Comparison of ENCODE assay signal across 8 cellular contexts in genomic region chr10:22022257-22023051, GRCh38.
DNase-seq lines count a peak whose midpoint lies in the region; ATAC-seq and TF ChIP-seq lines count a peak whose summit lies in the region.

No MANE protein-coding gene starts in this region.

- peak; percentile 60 for ATAC-seq in HG03280 (IDR thresholded peaks at IDR 0.05; ENCODE audit: unreplicated experiment)
- peak; percentile 89 to 90 for ATAC-seq in activated CD4-positive, CD25-positive, alpha-beta regulatory T cell treated with anti-CD3 and anti-CD28 coated beads, Interleukin-2, amount 50 U/mL, for 24 hours

- POLR2A ChIA-PET in HEK293T (lab: Yijun Ruan, JAX): no interaction called here

- intact Hi-C loops in head of caudate nucleus (cut with DNase I): no loop called here

- peak; percentile 21 for DNase-seq in effector CD8-positive, alpha-beta T cell (lab: John Stamatoyannopoulos, UW)
- peak; percentile 55 for DNase-seq in stimulated activated CD4-positive, alpha-beta T cell treated with anti-CD3 and anti-CD28 coated beads, Interleukin-4, amount 100 ng/mL, for 1 hour
- DNase-seq in COLO668 (lab: John Stamatoyannopoulos, UW; ENCODE audit: unreplicated experiment) (no peak), hepatic stellate cell (ENCODE audit: low spot score) (no peak), HEK293T (ENCODE audit: extremely low spot score) (no peak), head of caudate nucleus (no peak)

- CTCF ChIA-PET in HEK293T (lab: Yijun Ruan, JAX): interaction anchor here (0.7 kb wide), 1 partner anchor 19 kb away, joined by 3 read pairs; the partner anchor contains the start of gene DNAJC1

TF ChIP-seq in HEK293T, 16 proteins besides CTCF, POLR2A, EP300 and RAD21:
- TF ChIP-seq ZNF384 (IDR thresholded peaks at IDR 0.05) (no peak), LEF1 (IDR thresholded peaks at IDR 0.05; ENCODE audit: borderline replicate concordance) (no peak), PKNOX1 (IDR thresholded peaks at IDR 0.05) (no peak), HDGF (IDR thresholded peaks at IDR 0.05; ENCODE audit: borderline replicate concordance) (no peak), FOXA1 (IDR thresholded peaks at IDR 0.05) (no peak), CTBP1 (IDR thresholded peaks at IDR 0.05; ENCODE audit: borderline replicate concordance) (no peak), SUZ12 (IDR thresholded peaks at IDR 0.05) (no peak), TARDBP (IDR thresholded peaks at IDR 0.05) (no peak), FOXK2 (IDR thresholded peaks at IDR 0.05) (no peak), L3MBTL2 (conservative IDR thresholded peaks at IDR 0.05) (no peak), SP1 (IDR thresholded peaks at IDR 0.05) (no peak), FOXM1 (IDR thresholded peaks at IDR 0.05; ENCODE audit: borderline replicate concordance) (no peak), NFRKB (IDR thresholded peaks at IDR 0.05) (no peak), BHLHE40 (IDR thresholded peaks at IDR 0.05; ENCODE audit: borderline replicate concordance) (no peak), ARNT (IDR thresholded peaks at IDR 0.05) (no peak), ELF4 (IDR thresholded peaks at IDR 0.05) (no peak)

Comparison
In these comparisons a context has a peak if more than half of its experiments do, and no peak if none do; other contexts are left out.
1. DNase-seq: peak in effector CD8-positive, alpha-beta T cell (single experiment) and stimulated activated CD4-positive, alpha-beta T cell treated with anti-CD3 and anti-CD28 coated beads, Interleukin-4, amount 100 ng/mL, for 1 hour (single experiment); none in COLO668 (single experiment), hepatic stellate cell (single experiment), HEK293T (single experiment) and head of caudate nucleus (0 of 42).